ENCODE assay signal across 9 cellular contexts in the genomic region with DNA sequence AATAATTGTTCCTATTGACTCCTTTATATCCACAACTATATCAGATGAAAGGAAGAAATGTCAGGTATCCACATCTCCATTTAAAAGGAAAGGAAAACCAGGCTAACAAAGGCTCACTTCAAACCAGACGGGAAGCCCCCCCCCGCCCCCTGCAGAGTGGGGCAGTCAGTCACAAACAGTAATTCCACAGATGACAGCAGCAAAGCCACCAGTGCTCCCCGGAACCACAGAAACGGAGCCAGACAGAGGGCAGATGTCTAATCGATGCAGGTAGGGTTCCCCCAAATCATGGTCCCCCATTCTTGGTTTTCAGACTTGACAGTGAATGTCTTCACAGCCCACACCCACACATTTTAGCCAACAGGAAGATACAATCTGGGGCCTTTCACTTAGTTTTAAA.
A peak's percentile ranks its signal among the peaks of the same experiment; 100 is the strongest.
DNase-seq lines count a peak whose midpoint lies in the region; ATAC-seq and TF ChIP-seq lines count a peak whose summit lies in the region.
"Had no signal": no experiment of that assay in that cellular context is flagged by ENCODE, and none has a peak within 500 bp of the region (broad histone marks: within the 10 kb centered on the region; RNA-seq: fewer than 3 reads in every experiment).

No MANE protein-coding gene starts in this region.

- H3K4me3 ChIP-seq in cardiac muscle cell, result no peak overlapping the region
- H3K4me3 ChIP-seq: thoracic aorta had no signal

- intact Hi-C loops in Right ventricle myocardium inferior (cut with DNase I), result no loop called here

- TF ChIP-seq CTCF in cardiac muscle cell (IDR thresholded peaks at IDR 0.05; ENCODE audit: low read depth, low read length), result no peak

- H3K4me1 ChIP-seq in cardiac muscle cell (ENCODE audit: low read depth), result peaks cover 47% of the 10 kb centered on the region

- peaks cover 3% of the 10 kb centered on the region for H3K9me3 Mint-ChIP-seq in stimulated activated effector memory CD8-positive, alpha-beta T cell treated with anti-CD3 and anti-CD28 coated beads, Interleukin-12 subunit alpha, Interleukin-12 subunit beta, amount 100 ng/mL, for 72 hours

- H3K27me3 ChIP-seq in cardiac muscle cell, result no peaks in the 10 kb centered on the region

- no peak for ATAC-seq in Right ventricle myocardium inferior
- peak; percentile 30 for ATAC-seq in HG03196 (IDR thresholded peaks at IDR 0.05; ENCODE audit: unreplicated experiment)
- peak; percentile 62 for ATAC-seq in stimulated activated effector memory CD8-positive, alpha-beta T cell treated with anti-CD3 and anti-CD28 coated beads, Interleukin-12 subunit alpha, Interleukin-12 subunit beta, amount 100 ng/mL, for 72 hours

- H3K4me1 Mint-ChIP-seq in stimulated activated effector memory CD8-positive, alpha-beta T cell treated with anti-CD3 and anti-CD28 coated beads, Interleukin-12 subunit alpha, Interleukin-12 subunit beta, amount 100 ng/mL, for 72 hours, result peaks cover 79% of the 10 kb centered on the region

- H3K9me3 ChIP-seq in cardiac muscle cell (ENCODE audit: low read depth), result no peaks in the 10 kb centered on the region
- H3K9me3 ChIP-seq: thoracic aorta had no signal

- peak overlapping the region; percentile 61 for H3K4me3 Mint-ChIP-seq in stimulated activated effector memory CD8-positive, alpha-beta T cell treated with anti-CD3 and anti-CD28 coated beads, Interleukin-12 subunit alpha, Interleukin-12 subunit beta, amount 100 ng/mL, for 72 hours

- no peaks in the 10 kb centered on the region for H3K36me3 ChIP-seq in cardiac muscle cell

- H3K27ac Mint-ChIP-seq in stimulated activated effector memory CD8-positive, alpha-beta T cell treated with anti-CD3 and anti-CD28 coated beads, Interleukin-12 subunit alpha, Interleukin-12 subunit beta, amount 100 ng/mL, for 72 hours, result peak overlapping the region; percentile 89

- peaks cover 86% of the 10 kb centered on the region for H3K36me3 Mint-ChIP-seq in stimulated activated effector memory CD8-positive, alpha-beta T cell treated with anti-CD3 and anti-CD28 coated beads, Interleukin-12 subunit alpha, Interleukin-12 subunit beta, amount 100 ng/mL, for 72 hours

- DNase-seq in cardiac muscle cell (ENCODE audit: low read depth in 1 of 2, low spot score in 1 of 2) (peak in 1 of 2 donors; percentile 23), Right ventricle myocardium inferior (ENCODE audit: missing footprints) (no peak), activated T-cell treated with anti-CD3 and anti-CD28 coated beads for 1 hour (ENCODE audit: low read depth) (peak; percentile 30), islet precursor cell (peak; percentile 85), anterior cingulate cortex (lab: John Stamatoyannopoulos, UW) (no peak), cerebellum (ENCODE audit: low spot score) (no peak)
- no peak for DNase-seq in stimulated activated effector memory CD8-positive, alpha-beta T cell treated with anti-CD3 and anti-CD28 coated beads, Interleukin-12 subunit alpha, Interleukin-12 subunit beta, amount 100 ng/mL, for 72 hours (ENCODE audit: low spot score in 2 of 2)

- peak overlapping the region; percentile 25 for H3K27ac ChIP-seq in cardiac muscle cell
- H3K27ac ChIP-seq: thoracic aorta had no signal

Comparison
In these comparisons a context has a peak if more than half of its experiments do, and no peak if none do; other contexts are left out.
1. DNase-seq: peak in activated T-cell treated with anti-CD3 and anti-CD28 coated beads for 1 hour (single experiment) and islet precursor cell (single experiment); none in Right ventricle myocardium inferior (single experiment), stimulated activated effector memory CD8-positive, alpha-beta T cell treated with anti-CD3 and anti-CD28 coated beads, Interleukin-12 subunit alpha, Interleukin-12 subunit beta, amount 100 ng/mL, for 72 hours (0 of 2), anterior cingulate cortex (0 of 58) and cerebellum (single experiment).